1 cellular context compared by ENCODE assay signal in genomic region chr17:1487939-1488825, GRCh38.
TF ChIP-seq lines count a peak whose summit lies in the region.

No MANE protein-coding gene starts in this region.

TF ChIP-seq in K562, 482 proteins besides CTCF, POLR2A, EP300 and RAD21 (continued from another document and continues in another):
- TF ChIP-seq ZFP1 (CRISPR knock-in tag; IDR thresholded peaks at IDR 0.05), result no peak
- no peak for TF ChIP-seq NUFIP1 (IDR thresholded peaks at IDR 0.05; ENCODE audit: partially characterized antibody)
- no peak for TF ChIP-seq KLF1 (tag; IDR thresholded peaks at IDR 0.05)
- TF ChIP-seq MIER1 (IDR thresholded peaks at IDR 0.05; ENCODE audit: low read depth), result no peak
- TF ChIP-seq MTA3 (IDR thresholded peaks at IDR 0.05; ENCODE audit: borderline replicate concordance), result peak; percentile 70; the same call in 1 of the 2 replicates
- TF ChIP-seq ZNF586 (CRISPR knock-in tag; conservative IDR thresholded peaks at IDR 0.05), result no peak
- peak; percentile 1 to 76; a peak in 2 of 4 replicates for TF ChIP-seq MAZ (CRISPR knock-in tag; conservative IDR thresholded peaks at IDR 0.05 in 1 of 2, IDR thresholded peaks at IDR 0.05 in 1 of 2)
- TF ChIP-seq SOX6 (IDR thresholded peaks at IDR 0.05), result no peak
- no peak for TF ChIP-seq ZNF655 (CRISPR knock-in tag; IDR thresholded peaks at IDR 0.05)
- no peak for TF ChIP-seq RFX1 (IDR thresholded peaks at IDR 0.05)
- 0 out of 4 replicates have a peak, but pooled peaks of 1 of the 2 experiments have one; percentile 35 for TF ChIP-seq UBTF (IDR thresholded peaks at IDR 0.05; ENCODE audit: borderline replicate concordance in 1 of 2, low read depth in 2 of 2, low read length in 2 of 2)
- no peak for TF ChIP-seq RCOR1 (IDR thresholded peaks at IDR 0.05; ENCODE audit: borderline replicate concordance in 1 of 2, low read depth in 2 of 2, low read length in 2 of 2)
- TF ChIP-seq GABPA (tag; conservative IDR thresholded peaks at IDR 0.05; ENCODE audit: low read depth), result peak; percentile 48; the same call in 1 of the 2 replicates
- peak; percentile 65; the same call in 1 of the 2 replicates for TF ChIP-seq SAFB (IDR thresholded peaks at IDR 0.05; ENCODE audit: borderline replicate concordance, low read depth, low read length)
- no peak for TF ChIP-seq SPI1 (IDR thresholded peaks at IDR 0.05; ENCODE audit: borderline replicate concordance, low read depth, low read length)
- 0 out of 2 replicates have a peak, but pooled peaks have one; percentile 50 for TF ChIP-seq CREB3L1 (IDR thresholded peaks at IDR 0.05; ENCODE audit: borderline replicate concordance, low read depth)
- TF ChIP-seq RNF2 (IDR thresholded peaks at IDR 0.05), result no peak
- no peak for TF ChIP-seq ZNF507 (tag; conservative IDR thresholded peaks at IDR 0.05)
- no peak for TF ChIP-seq ZNF282 (CRISPR knock-in tag; IDR thresholded peaks at IDR 0.05)
- TF ChIP-seq PRPF4 (IDR thresholded peaks at IDR 0.05; ENCODE audit: insufficient read depth, low read depth, low read length, poor library complexity, severe bottlenecking), result no peak
- no peak for TF ChIP-seq FOXJ3 (CRISPR knock-in tag; IDR thresholded peaks at IDR 0.05)
- no peak for TF ChIP-seq RBM25 (IDR thresholded peaks at IDR 0.05; ENCODE audit: low read depth, low read length, severe bottlenecking)
- no peak for TF ChIP-seq BRD4 (IDR thresholded peaks at IDR 0.05)
- no peak; the same call in 1 of the 2 replicates for TF ChIP-seq MAX (CRISPR knock-in tag; IDR thresholded peaks at IDR 0.05)
- TF ChIP-seq NFYB (IDR thresholded peaks at IDR 0.05; ENCODE audit: extremely low read depth, insufficient read length), result no peak
- TF ChIP-seq ILF3 (IDR thresholded peaks at IDR 0.05; ENCODE audit: borderline replicate concordance), result no peak; the same call in 1 of the 2 replicates
- no peak for TF ChIP-seq SNRNP70 (optimal IDR thresholded peaks at IDR 0.05; ENCODE audit: low read depth, low read length)
- TF ChIP-seq ZNF644 (tag; IDR thresholded peaks at IDR 0.05; ENCODE audit: low read depth), result no peak
- TF ChIP-seq MLX (CRISPR knock-in tag; conservative IDR thresholded peaks at IDR 0.05), result no peak
- TF ChIP-seq CBX1 (IDR thresholded peaks at IDR 0.05; ENCODE audit: low read depth), result no peak
- TF ChIP-seq NR2C2 (CRISPR knock-in tag; IDR thresholded peaks at IDR 0.05), result no peak
- no peak for TF ChIP-seq NR2C2 (tag; IDR thresholded peaks at IDR 0.05)
- peak in 1 of 2 experiments; percentile 42; a peak in 2 of 4 replicates for TF ChIP-seq MNT (conservative IDR thresholded peaks at IDR 0.05)
- TF ChIP-seq TEAD1 (CRISPR knock-in tag; IDR thresholded peaks at IDR 0.05), result peak in 1 of 2 experiments; percentile 94; a peak in 2 of 4 replicates
- no peak for TF ChIP-seq ZNF780A (CRISPR knock-in tag; IDR thresholded peaks at IDR 0.05)
- TF ChIP-seq ZNF134 (CRISPR knock-in tag; conservative IDR thresholded peaks at IDR 0.05), result no peak
- TF ChIP-seq MYNN (IDR thresholded peaks at IDR 0.05), result no peak
- TF ChIP-seq MYNN (CRISPR knock-in tag; IDR thresholded peaks at IDR 0.05), result no peak
- TF ChIP-seq PREB (CRISPR knock-in tag; IDR thresholded peaks at IDR 0.05), result no peak
- TF ChIP-seq EZH2 (IDR thresholded peaks at IDR 0.05; ENCODE audit: borderline replicate concordance, low read depth, low read length), result no peak
- TF ChIP-seq TFAM (CRISPR knock-in tag; conservative IDR thresholded peaks at IDR 0.05), result no peak
- peak; percentile 59; the same call in 1 of the 2 replicates for TF ChIP-seq BHLHE40 (IDR thresholded peaks at IDR 0.05; ENCODE audit: low read length)
- peak; percentile 15; the same call in 1 of the 2 replicates for TF ChIP-seq CBFA2T2 (conservative IDR thresholded peaks at IDR 0.05)
- TF ChIP-seq ZNF785 (CRISPR knock-in tag; IDR thresholded peaks at IDR 0.05), result no peak
- TF ChIP-seq DMBX1 (CRISPR knock-in tag; IDR thresholded peaks at IDR 0.05; ENCODE audit: borderline replicate concordance), result no peak
- no peak for TF ChIP-seq SRF (CRISPR knock-in tag; IDR thresholded peaks at IDR 0.05)
- peak; percentile 78 for TF ChIP-seq VEZF1 (CRISPR knock-in tag; IDR thresholded peaks at IDR 0.05)
- TF ChIP-seq ZC3H4 (CRISPR knock-in tag; IDR thresholded peaks at IDR 0.05; ENCODE audit: borderline replicate concordance), result peak; percentile 46; the same call in 1 of the 2 replicates
- peak; percentile 65; the same call in 1 of the 2 replicates for TF ChIP-seq FOXP1 (CRISPR knock-in tag; IDR thresholded peaks at IDR 0.05)
- no peak for TF ChIP-seq BMI1 (IDR thresholded peaks at IDR 0.05; ENCODE audit: low read length)
- TF ChIP-seq DPF2 (IDR thresholded peaks at IDR 0.05), result no peak
- TF ChIP-seq ZZZ3 (IDR thresholded peaks at IDR 0.05), result no peak
- no peak for TF ChIP-seq SLC30A9 (CRISPR knock-in tag; IDR thresholded peaks at IDR 0.05)
- no peak for TF ChIP-seq CREBBP (IDR thresholded peaks at IDR 0.05; ENCODE audit: low read depth, low read length)
- no peak for TF ChIP-seq E2F5 (CRISPR knock-in tag; IDR thresholded peaks at IDR 0.05)
- no peak for TF ChIP-seq FIP1L1 (IDR thresholded peaks at IDR 0.05; ENCODE audit: low read depth, low read length, poor library complexity, severe bottlenecking)
- TF ChIP-seq TOE1 (IDR thresholded peaks at IDR 0.05; ENCODE audit: borderline replicate concordance), result no peak
- no peak for TF ChIP-seq TOE1 (CRISPR knock-in tag; IDR thresholded peaks at IDR 0.05; ENCODE audit: borderline replicate concordance, low read depth)
- no peak for TF ChIP-seq KDM5B (IDR thresholded peaks at IDR 0.05; ENCODE audit: insufficient replicate concordance, low read depth, low read length)
- peak; percentile 13 to 16; a peak in 1 of 4 replicates for TF ChIP-seq NRF1 (conservative IDR thresholded peaks at IDR 0.05 in 1 of 2, IDR thresholded peaks at IDR 0.05 in 1 of 2)
- TF ChIP-seq USF1 (CRISPR knock-in tag; IDR thresholded peaks at IDR 0.05), result peak; percentile 55; the same call in 1 of the 2 replicates
- no peak for TF ChIP-seq MED1 (CRISPR knock-in tag; IDR thresholded peaks at IDR 0.05; ENCODE audit: borderline replicate concordance)
- TF ChIP-seq MEF2D (tag; conservative IDR thresholded peaks at IDR 0.05; ENCODE audit: low read depth), result no peak
- no peak for TF ChIP-seq ZNF740 (CRISPR knock-in tag; IDR thresholded peaks at IDR 0.05)
- TF ChIP-seq ZNF740 (tag; IDR thresholded peaks at IDR 0.05), result no peak
- no peak for TF ChIP-seq MTA1 (IDR thresholded peaks at IDR 0.05; ENCODE audit: borderline replicate concordance)
